ENCODE assay signal across 34 cellular contexts in genomic region chr9:5191983-5192382, GRCh38. TPM values are rescaled to one million over a fixed set of nuclear protein-coding genes. Genes with fewer than 3 reads are reported as not detected.
"Had no signal": no experiment of that assay in that cellular context is flagged by ENCODE, and none has a peak within 500 bp of the region (broad histone marks: within the 10 kb centered on the region; RNA-seq: fewer than 3 reads in every experiment).

No MANE protein-coding gene starts in this region.

- H3K27me3 Mint-ChIP-seq: progenitor cell of endocrine pancreas; stimulated activated memory B cell treated with anti-CD40 and anti-IgM and Interleukin-4, amounts not matched to agents 10 μg/mL and 1 μg/mL and 100 μg/mL, for 72 hours had no signal

- DNase-seq: islet precursor cell; left ventricle myocardium inferior; mesendoderm; naive B cell; natural killer cell; nephron progenitor cell; occipital lobe; ovary; right lobe of liver; stimulated activated CD4-positive, alpha-beta T cell treated with anti-CD3 and anti-CD28 coated beads, Interleukin-1b, Interleukin-23, amount 100 ng/mL, for 48 hours; stimulated activated CD4-positive, alpha-beta T cell treated with anti-CD3 and anti-CD28 coated beads, Interleukin-2, amount 100 ng/mL, for 48 hours; stimulated activated CD4-positive, alpha-beta T cell treated with anti-CD3 and anti-CD28 coated beads, Interleukin-4, amount 100 ng/mL, for 4 hours; stimulated activated CD8-positive, alpha-beta memory T cell treated with anti-CD3 and anti-CD28 coated beads, Interleukin-4, amount 100 ng/mL, for 48 hours; stimulated activated naive CD8-positive, alpha-beta T cell treated with anti-CD3 and anti-CD28 coated beads, Interleukin-15, Interleukin-2, amounts not matched to agents 100 U/mL and 50 U/mL, for 24 hours; stomach; testis; thyroid gland; upper lobe of right lung had no signal

- FAIRE-seq: urothelium cell line had no signal

- H3K4me3 ChIP-seq: hepatocyte, left ventricle myocardium inferior, lung, neural progenitor cell, ovary, right atrium auricular region, right lobe of liver, smooth muscle cell, stomach, testis, thyroid gland, upper lobe of right lung had no signal

- H3K4me1 Mint-ChIP-seq: mesothelial cell of epicardium; naive B cell; natural killer cell; nephron progenitor cell; neural progenitor cell; stimulated activated memory B cell treated with anti-CD40 and anti-IgM and Interleukin-4, amounts not matched to agents 10 μg/mL and 1 μg/mL and 100 μg/mL, for 72 hours had no signal

- H3K4me3 Mint-ChIP-seq: mesothelial cell of epicardium; naive B cell; natural killer cell; nephron progenitor cell; neural progenitor cell; stimulated activated memory B cell treated with anti-CD40 and anti-IgM and Interleukin-4, amounts not matched to agents 10 μg/mL and 1 μg/mL and 100 μg/mL, for 72 hours had no signal

- H3K36me3 Mint-ChIP-seq: mesothelial cell of epicardium; naive B cell; natural killer cell; neural progenitor cell; stimulated activated memory B cell treated with anti-CD40 and anti-IgM and Interleukin-4, amounts not matched to agents 10 μg/mL and 1 μg/mL and 100 μg/mL, for 72 hours had no signal

- H3K9me3 ChIP-seq: left ventricle myocardium inferior, neutrophil, ovary, right atrium auricular region, right lobe of liver, stomach, testis, thyroid gland, upper lobe of right lung had no signal

- H3K4me1 ChIP-seq: left ventricle myocardium inferior, neural progenitor cell, right atrium auricular region, right lobe of liver, stomach, testis, thyroid gland, upper lobe of right lung had no signal

- H3K9me3 Mint-ChIP-seq: mesothelial cell of epicardium; natural killer cell; nephron progenitor cell; neural progenitor cell; stimulated activated memory B cell treated with anti-CD40 and anti-IgM and Interleukin-4, amounts not matched to agents 10 μg/mL and 1 μg/mL and 100 μg/mL, for 72 hours had no signal

- H3K36me3 ChIP-seq: left ventricle myocardium inferior, neural progenitor cell, neutrophil, ovary, right atrium auricular region, right lobe of liver, stomach, thyroid gland, upper lobe of right lung had no signal

- H3K79me2 ChIP-seq: hepatocyte had no signal

- H3K27ac Mint-ChIP-seq: mesothelial cell of epicardium; naive B cell; natural killer cell; nephron progenitor cell; neural progenitor cell; progenitor cell of endocrine pancreas; stimulated activated memory B cell treated with anti-CD40 and anti-IgM and Interleukin-4, amounts not matched to agents 10 μg/mL and 1 μg/mL and 100 μg/mL, for 72 hours had no signal

- H3K27me3 ChIP-seq: hepatocyte, neural progenitor cell, neutrophil, ovary, right atrium auricular region, right lobe of liver, testis, thyroid gland, upper lobe of right lung had no signal

- H3K4me2 ChIP-seq: hepatocyte, neural progenitor cell, smooth muscle cell had no signal

- H2AFZ ChIP-seq: hepatocyte, neural progenitor cell had no signal

- H3K27ac ChIP-seq: hepatocyte, left ventricle myocardium inferior, neural progenitor cell, neutrophil, ovary, right atrium auricular region, right lobe of liver, stomach, testis, thyroid gland, upper lobe of right lung had no signal

- H3K9ac ChIP-seq: neural progenitor cell had no signal

RNA-seq across cellular contexts. Expression of gene INSL6, which starts 6.5 kb away (rescaled TPM):
- total RNA-seq: hepatocyte, kidney epithelial cell, left ventricle myocardium inferior, lower leg skin, lung, mesothelial cell of epicardium, mononuclear cell, natural killer cell, occipital lobe, ovary, progenitor cell of endocrine pancreas, pulmonary artery endothelial cell, renal cortical epithelial cell, right atrium auricular region, right lobe of liver, skeletal muscle tissue, smooth muscle cell, stomach, thyroid gland, upper lobe of right lung had no signal
- polyA plus RNA-seq: lung, ovary, smooth muscle cell, stomach had no signal

RNA-seq across cellular contexts. Expression of gene INSL4, which starts 39.2 kb away (rescaled TPM):
- total RNA-seq: kidney epithelial cell, left ventricle myocardium inferior, lower leg skin, lung, mesothelial cell of epicardium, mononuclear cell, natural killer cell, occipital lobe, ovary, progenitor cell of endocrine pancreas, pulmonary artery endothelial cell, renal cortical epithelial cell, right atrium auricular region, right lobe of liver, skeletal muscle tissue, stomach, thyroid gland, upper lobe of right lung had no signal
- polyA plus RNA-seq: lung, ovary, stomach had no signal
